In genomic region chr5:151150484-151151262, GRCh38 we compare ENCODE assay signal across 1 cellular context.
TF ChIP-seq lines count a peak whose summit lies in the region.

No MANE protein-coding gene starts in this region.

TF ChIP-seq in HepG2, 621 proteins besides CTCF, POLR2A, EP300 and RAD21 (continued from another document):
- 0 out of 2 replicates have a peak, but pooled peaks have one; percentile 21 for TF ChIP-seq PAXIP1 (CRISPR knock-in tag; conservative IDR thresholded peaks at IDR 0.05)
- TF ChIP-seq ZNF781 (CRISPR knock-in tag; IDR thresholded peaks at IDR 0.05; ENCODE audit: borderline replicate concordance, not compliant biosample characterization): no peak
- 0 out of 2 replicates have a peak, but pooled peaks have one; percentile 17 for TF ChIP-seq PATZ1 (CRISPR knock-in tag; IDR thresholded peaks at IDR 0.05)
- TF ChIP-seq ZNF687 (CRISPR knock-in tag; IDR thresholded peaks at IDR 0.05): peak; percentile 26
- peak; percentile 73 for TF ChIP-seq RFX3 (CRISPR knock-in tag; IDR thresholded peaks at IDR 0.05)
